Comparison of ENCODE assay signal across 3 cellular contexts in the genomic region with DNA sequence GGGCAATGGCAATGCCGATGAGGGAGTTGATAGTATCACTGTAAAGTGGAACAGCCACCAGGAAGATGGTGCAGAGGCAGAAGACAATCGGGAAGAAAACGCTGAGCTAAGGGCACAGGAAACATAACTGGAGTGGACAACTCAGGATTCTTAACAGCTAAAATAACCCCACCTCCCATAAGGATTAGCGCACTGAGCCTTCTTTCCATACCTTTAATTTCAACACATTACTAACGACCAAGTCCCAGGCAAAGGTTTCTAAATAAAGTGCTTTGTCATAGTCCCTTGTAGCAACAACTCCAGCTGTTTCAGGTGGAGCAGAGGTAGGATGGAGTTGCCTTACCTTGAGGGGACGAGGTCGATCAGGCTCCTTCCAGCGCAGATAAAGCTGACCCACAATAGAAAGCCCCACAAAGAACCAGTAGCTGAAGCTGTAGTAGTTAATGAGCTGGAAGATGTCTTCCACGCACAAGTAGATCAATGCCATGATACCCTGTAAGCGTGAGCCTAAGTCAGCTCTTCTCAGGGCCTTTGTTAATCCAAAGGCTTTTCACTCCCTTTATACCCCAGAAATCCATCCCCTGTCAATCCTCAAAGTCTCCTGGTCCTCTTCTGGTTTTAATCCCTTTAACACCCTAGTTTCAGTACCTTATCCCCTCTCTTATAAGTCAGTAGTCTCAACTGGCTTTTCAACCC.
A peak's percentile ranks its signal among the peaks of the same experiment; 100 is the strongest.
TF ChIP-seq lines count a peak whose summit lies in the region.

No MANE protein-coding gene starts in this region.

TF ChIP-seq in HepG2, 621 proteins besides CTCF, POLR2A, EP300 and RAD21:
- TF ChIP-seq ZNF33A (CRISPR knock-in tag; IDR thresholded peaks at IDR 0.05; ENCODE audit: borderline replicate concordance) (no peak), RBFOX2 (IDR thresholded peaks at IDR 0.05; ENCODE audit: low read depth, low read length) (peak; percentile 72), PHF8 (CRISPR knock-in tag; IDR thresholded peaks at IDR 0.05) (0 out of 2 replicates have a peak, but pooled peaks have one; percentile 6), MLLT10 (CRISPR knock-in tag; IDR thresholded peaks at IDR 0.05) (no peak), ZNF569 (CRISPR knock-in tag; IDR thresholded peaks at IDR 0.05; ENCODE audit: borderline replicate concordance) (no peak), YEATS4 (CRISPR knock-in tag; IDR thresholded peaks at IDR 0.05; ENCODE audit: borderline replicate concordance) (no peak), ZFP36L2 (CRISPR knock-in tag; IDR thresholded peaks at IDR 0.05) (no peak), RBM22 (optimal IDR thresholded peaks at IDR 0.05; ENCODE audit: low read length) (peak; percentile 64), PAWR (CRISPR knock-in tag; IDR thresholded peaks at IDR 0.05; ENCODE audit: borderline replicate concordance) (no peak), MEIS2 (CRISPR knock-in tag; IDR thresholded peaks at IDR 0.05) (no peak), AGO2 (optimal IDR thresholded peaks at IDR 0.05; ENCODE audit: low read depth, low read length) (peak; percentile 74), POLR2G (IDR thresholded peaks at IDR 0.05; ENCODE audit: low read depth, low read length) (peak; percentile 73), MAFK (conservative IDR thresholded peaks at IDR 0.05 in 1 of 2, IDR thresholded peaks at IDR 0.05 in 1 of 2; ENCODE audit: low read length in 2 of 2) (peak in 1 of 2 experiments; percentile 24; a peak in 1 of 4 replicates), NFE2L2 (IDR thresholded peaks at IDR 0.05; ENCODE audit: low read length) (peak; percentile 24; the same call in 1 of the 2 replicates), ELF4 (CRISPR knock-in tag; IDR thresholded peaks at IDR 0.05; ENCODE audit: borderline replicate concordance) (no peak)
- TF ChIP-seq, protein P1, sequence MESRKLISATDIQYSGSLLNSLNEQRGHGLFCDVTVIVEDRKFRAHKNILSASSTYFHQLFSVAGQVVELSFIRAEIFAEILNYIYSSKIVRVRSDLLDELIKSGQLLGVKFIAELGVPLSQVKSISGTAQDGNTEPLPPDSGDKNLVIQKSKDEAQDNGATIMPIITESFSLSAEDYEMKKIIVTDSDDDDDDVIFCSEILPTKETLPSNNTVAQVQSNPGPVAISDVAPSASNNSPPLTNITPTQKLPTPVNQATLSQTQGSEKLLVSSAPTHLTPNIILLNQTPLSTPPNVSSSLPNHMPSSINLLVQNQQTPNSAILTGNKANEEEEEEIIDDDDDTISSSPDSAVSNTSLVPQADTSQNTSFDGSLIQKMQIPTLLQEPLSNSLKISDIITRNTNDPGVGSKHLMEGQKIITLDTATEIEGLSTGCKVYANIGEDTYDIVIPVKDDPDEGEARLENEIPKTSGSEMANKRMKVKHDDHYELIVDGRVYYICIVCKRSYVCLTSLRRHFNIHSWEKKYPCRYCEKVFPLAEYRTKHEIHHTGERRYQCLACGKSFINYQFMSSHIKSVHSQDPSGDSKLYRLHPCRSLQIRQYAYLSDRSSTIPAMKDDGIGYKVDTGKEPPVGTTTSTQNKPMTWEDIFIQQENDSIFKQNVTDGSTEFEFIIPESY (CRISPR knock-in tag; IDR thresholded peaks at IDR 0.05) = 0 out of 2 replicates have a peak, but pooled peaks have one; percentile 18
- TF ChIP-seq, protein P2, sequence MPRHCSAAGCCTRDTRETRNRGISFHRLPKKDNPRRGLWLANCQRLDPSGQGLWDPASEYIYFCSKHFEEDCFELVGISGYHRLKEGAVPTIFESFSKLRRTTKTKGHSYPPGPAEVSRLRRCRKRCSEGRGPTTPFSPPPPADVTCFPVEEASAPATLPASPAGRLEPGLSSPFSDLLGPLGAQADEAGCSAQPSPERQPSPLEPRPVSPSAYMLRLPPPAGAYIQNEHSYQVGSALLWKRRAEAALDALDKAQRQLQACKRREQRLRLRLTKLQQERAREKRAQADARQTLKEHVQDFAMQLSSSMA (CRISPR knock-in tag; IDR thresholded peaks at IDR 0.05) = peak; percentile 49; the same call in 1 of the 2 replicates
- TF ChIP-seq, protein P3, sequence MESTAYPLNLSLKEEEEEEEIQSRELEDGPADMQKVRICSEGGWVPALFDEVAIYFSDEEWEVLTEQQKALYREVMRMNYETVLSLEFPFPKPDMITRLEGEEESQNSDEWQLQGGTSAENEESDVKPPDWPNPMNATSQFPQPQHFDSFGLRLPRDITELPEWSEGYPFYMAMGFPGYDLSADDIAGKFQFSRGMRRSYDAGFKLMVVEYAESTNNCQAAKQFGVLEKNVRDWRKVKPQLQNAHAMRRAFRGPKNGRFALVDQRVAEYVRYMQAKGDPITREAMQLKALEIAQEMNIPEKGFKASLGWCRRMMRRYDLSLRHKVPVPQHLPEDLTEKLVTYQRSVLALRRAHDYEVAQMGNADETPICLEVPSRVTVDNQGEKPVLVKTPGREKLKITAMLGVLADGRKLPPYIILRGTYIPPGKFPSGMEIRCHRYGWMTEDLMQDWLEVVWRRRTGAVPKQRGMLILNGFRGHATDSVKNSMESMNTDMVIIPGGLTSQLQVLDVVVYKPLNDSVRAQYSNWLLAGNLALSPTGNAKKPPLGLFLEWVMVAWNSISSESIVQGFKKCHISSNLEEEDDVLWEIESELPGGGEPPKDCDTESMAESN (CRISPR knock-in tag; conservative IDR thresholded peaks at IDR 0.05) = no peak
TF ChIP-seq in HepG2: peak in this region for 9.

TF ChIP-seq in HCT116, 20 proteins besides CTCF, POLR2A, EP300 and RAD21:
- TF ChIP-seq SP1 (IDR thresholded peaks at IDR 0.05; ENCODE audit: low read depth) (no peak), POLR2AphosphoS5 (IDR thresholded peaks at IDR 0.05; ENCODE audit: low read depth, low read length) (0 out of 2 replicates have a peak, but pooled peaks have one; percentile 33), TCF7L2 (IDR thresholded peaks at IDR 0.05; ENCODE audit: borderline replicate concordance, extremely low read depth, insufficient read depth, insufficient read length) (no peak), CBX3 (IDR thresholded peaks at IDR 0.05; ENCODE audit: low read depth) (no peak)
TF ChIP-seq in HCT116: peak in this region for 1.

TF ChIP-seq in K562, 482 proteins besides CTCF, POLR2A, EP300 and RAD21 (continues in another document):
- TF ChIP-seq HSF4 (CRISPR knock-in tag; IDR thresholded peaks at IDR 0.05; ENCODE audit: borderline replicate concordance) (no peak), GTF2A2 (tag; IDR thresholded peaks at IDR 0.05) (no peak), MXI1 (IDR thresholded peaks at IDR 0.05; ENCODE audit: low read depth, low read length) (no peak), TCF7 (IDR thresholded peaks at IDR 0.05; ENCODE audit: borderline replicate concordance) (no peak), HEY1 (CRISPR knock-in tag; IDR thresholded peaks at IDR 0.05; ENCODE audit: borderline replicate concordance) (no peak), MAFF (IDR thresholded peaks at IDR 0.05; ENCODE audit: low read length) (no peak), ILF3 (IDR thresholded peaks at IDR 0.05; ENCODE audit: borderline replicate concordance) (no peak), ZNF174 (CRISPR knock-in tag; IDR thresholded peaks at IDR 0.05) (no peak), ZNF431 (CRISPR knock-in tag; IDR thresholded peaks at IDR 0.05) (no peak), C11orf30 (IDR thresholded peaks at IDR 0.05; ENCODE audit: low read depth) (peak; percentile 35; the same call in 1 of the 2 replicates), RBFOX2 (IDR thresholded peaks at IDR 0.05; ENCODE audit: low read depth, low read length) (peak; percentile 47), TAF15 (IDR thresholded peaks at IDR 0.05; ENCODE audit: low read depth, low read length) (no peak), ZZZ3 (IDR thresholded peaks at IDR 0.05) (no peak), MAFG (tag; conservative IDR thresholded peaks at IDR 0.05) (peak; percentile 49), SMARCC2 (IDR thresholded peaks at IDR 0.05; ENCODE audit: low read depth) (no peak), NFE2 (IDR thresholded peaks at IDR 0.05; ENCODE audit: low read depth) (0 out of 2 replicates have a peak, but pooled peaks have one; percentile 22), ZNF561 (CRISPR knock-in tag; conservative IDR thresholded peaks at IDR 0.05) (no peak), NR4A1 (CRISPR knock-in tag; IDR thresholded peaks at IDR 0.05) (no peak), NR4A1 (tag; IDR thresholded peaks at IDR 0.05) (no peak)
- TF ChIP-seq, protein P4, sequence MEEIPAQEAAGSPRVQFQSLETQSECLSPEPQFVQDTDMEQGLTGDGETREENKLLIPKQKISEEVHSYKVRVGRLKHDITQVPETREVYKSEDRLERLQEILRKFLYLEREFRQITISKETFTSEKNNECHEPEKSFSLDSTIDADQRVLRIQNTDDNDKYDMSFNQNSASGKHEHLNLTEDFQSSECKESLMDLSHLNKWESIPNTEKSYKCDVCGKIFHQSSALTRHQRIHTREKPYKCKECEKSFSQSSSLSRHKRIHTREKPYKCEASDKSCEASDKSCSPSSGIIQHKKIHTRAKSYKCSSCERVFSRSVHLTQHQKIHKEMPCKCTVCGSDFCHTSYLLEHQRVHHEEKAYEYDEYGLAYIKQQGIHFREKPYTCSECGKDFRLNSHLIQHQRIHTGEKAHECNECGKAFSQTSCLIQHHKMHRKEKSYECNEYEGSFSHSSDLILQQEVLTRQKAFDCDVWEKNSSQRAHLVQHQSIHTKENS (CRISPR knock-in tag; IDR thresholded peaks at IDR 0.05) = no peak
- TF ChIP-seq, protein P5, sequence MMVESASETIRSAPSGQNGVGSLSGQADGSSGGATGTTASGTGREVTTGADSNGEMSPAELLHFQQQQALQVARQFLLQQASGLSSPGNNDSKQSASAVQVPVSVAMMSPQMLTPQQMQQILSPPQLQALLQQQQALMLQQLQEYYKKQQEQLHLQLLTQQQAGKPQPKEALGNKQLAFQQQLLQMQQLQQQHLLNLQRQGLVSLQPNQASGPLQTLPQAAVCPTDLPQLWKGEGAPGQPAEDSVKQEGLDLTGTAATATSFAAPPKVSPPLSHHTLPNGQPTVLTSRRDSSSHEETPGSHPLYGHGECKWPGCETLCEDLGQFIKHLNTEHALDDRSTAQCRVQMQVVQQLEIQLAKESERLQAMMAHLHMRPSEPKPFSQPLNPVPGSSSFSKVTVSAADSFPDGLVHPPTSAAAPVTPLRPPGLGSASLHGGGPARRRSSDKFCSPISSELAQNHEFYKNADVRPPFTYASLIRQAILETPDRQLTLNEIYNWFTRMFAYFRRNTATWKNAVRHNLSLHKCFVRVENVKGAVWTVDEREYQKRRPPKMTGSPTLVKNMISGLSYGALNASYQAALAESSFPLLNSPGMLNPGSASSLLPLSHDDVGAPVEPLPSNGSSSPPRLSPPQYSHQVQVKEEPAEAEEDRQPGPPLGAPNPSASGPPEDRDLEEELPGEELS (CRISPR knock-in tag; IDR thresholded peaks at IDR 0.05; ENCODE audit: borderline replicate concordance) = no peak
- TF ChIP-seq, protein P6, sequence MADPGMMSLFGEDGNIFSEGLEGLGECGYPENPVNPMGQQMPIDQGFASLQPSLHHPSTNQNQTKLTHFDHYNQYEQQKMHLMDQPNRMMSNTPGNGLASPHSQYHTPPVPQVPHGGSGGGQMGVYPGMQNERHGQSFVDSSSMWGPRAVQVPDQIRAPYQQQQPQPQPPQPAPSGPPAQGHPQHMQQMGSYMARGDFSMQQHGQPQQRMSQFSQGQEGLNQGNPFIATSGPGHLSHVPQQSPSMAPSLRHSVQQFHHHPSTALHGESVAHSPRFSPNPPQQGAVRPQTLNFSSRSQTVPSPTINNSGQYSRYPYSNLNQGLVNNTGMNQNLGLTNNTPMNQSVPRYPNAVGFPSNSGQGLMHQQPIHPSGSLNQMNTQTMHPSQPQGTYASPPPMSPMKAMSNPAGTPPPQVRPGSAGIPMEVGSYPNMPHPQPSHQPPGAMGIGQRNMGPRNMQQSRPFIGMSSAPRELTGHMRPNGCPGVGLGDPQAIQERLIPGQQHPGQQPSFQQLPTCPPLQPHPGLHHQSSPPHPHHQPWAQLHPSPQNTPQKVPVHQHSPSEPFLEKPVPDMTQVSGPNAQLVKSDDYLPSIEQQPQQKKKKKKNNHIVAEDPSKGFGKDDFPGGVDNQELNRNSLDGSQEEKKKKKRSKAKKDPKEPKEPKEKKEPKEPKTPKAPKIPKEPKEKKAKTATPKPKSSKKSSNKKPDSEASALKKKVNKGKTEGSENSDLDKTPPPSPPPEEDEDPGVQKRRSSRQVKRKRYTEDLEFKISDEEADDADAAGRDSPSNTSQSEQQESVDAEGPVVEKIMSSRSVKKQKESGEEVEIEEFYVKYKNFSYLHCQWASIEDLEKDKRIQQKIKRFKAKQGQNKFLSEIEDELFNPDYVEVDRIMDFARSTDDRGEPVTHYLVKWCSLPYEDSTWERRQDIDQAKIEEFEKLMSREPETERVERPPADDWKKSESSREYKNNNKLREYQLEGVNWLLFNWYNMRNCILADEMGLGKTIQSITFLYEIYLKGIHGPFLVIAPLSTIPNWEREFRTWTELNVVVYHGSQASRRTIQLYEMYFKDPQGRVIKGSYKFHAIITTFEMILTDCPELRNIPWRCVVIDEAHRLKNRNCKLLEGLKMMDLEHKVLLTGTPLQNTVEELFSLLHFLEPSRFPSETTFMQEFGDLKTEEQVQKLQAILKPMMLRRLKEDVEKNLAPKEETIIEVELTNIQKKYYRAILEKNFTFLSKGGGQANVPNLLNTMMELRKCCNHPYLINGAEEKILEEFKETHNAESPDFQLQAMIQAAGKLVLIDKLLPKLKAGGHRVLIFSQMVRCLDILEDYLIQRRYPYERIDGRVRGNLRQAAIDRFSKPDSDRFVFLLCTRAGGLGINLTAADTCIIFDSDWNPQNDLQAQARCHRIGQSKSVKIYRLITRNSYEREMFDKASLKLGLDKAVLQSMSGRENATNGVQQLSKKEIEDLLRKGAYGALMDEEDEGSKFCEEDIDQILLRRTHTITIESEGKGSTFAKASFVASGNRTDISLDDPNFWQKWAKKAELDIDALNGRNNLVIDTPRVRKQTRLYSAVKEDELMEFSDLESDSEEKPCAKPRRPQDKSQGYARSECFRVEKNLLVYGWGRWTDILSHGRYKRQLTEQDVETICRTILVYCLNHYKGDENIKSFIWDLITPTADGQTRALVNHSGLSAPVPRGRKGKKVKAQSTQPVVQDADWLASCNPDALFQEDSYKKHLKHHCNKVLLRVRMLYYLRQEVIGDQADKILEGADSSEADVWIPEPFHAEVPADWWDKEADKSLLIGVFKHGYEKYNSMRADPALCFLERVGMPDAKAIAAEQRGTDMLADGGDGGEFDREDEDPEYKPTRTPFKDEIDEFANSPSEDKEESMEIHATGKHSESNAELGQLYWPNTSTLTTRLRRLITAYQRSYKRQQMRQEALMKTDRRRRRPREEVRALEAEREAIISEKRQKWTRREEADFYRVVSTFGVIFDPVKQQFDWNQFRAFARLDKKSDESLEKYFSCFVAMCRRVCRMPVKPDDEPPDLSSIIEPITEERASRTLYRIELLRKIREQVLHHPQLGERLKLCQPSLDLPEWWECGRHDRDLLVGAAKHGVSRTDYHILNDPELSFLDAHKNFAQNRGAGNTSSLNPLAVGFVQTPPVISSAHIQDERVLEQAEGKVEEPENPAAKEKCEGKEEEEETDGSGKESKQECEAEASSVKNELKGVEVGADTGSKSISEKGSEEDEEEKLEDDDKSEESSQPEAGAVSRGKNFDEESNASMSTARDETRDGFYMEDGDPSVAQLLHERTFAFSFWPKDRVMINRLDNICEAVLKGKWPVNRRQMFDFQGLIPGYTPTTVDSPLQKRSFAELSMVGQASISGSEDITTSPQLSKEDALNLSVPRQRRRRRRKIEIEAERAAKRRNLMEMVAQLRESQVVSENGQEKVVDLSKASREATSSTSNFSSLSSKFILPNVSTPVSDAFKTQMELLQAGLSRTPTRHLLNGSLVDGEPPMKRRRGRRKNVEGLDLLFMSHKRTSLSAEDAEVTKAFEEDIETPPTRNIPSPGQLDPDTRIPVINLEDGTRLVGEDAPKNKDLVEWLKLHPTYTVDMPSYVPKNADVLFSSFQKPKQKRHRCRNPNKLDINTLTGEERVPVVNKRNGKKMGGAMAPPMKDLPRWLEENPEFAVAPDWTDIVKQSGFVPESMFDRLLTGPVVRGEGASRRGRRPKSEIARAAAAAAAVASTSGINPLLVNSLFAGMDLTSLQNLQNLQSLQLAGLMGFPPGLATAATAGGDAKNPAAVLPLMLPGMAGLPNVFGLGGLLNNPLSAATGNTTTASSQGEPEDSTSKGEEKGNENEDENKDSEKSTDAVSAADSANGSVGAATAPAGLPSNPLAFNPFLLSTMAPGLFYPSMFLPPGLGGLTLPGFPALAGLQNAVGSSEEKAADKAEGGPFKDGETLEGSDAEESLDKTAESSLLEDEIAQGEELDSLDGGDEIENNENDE (IDR thresholded peaks at IDR 0.05; ENCODE audit: low read depth, low read length) = no peak
